In genomic region chr11:76629133-76629852, GRCh38 we compare ENCODE assay signal across 9 cellular contexts. TPM values are rescaled to one million over a fixed set of nuclear protein-coding genes. Genes with fewer than 3 reads are reported as not detected.
DNase-seq lines count a peak whose midpoint lies in the region; ATAC-seq and TF ChIP-seq lines count a peak whose summit lies in the region.
"Had no signal": no experiment of that assay in that cellular context is flagged by ENCODE, and none has a peak within 500 bp of the region (broad histone marks: within the 10 kb centered on the region; RNA-seq: fewer than 3 reads in every experiment).

No MANE protein-coding gene starts in this region.

- H3K27me3 ChIP-seq in HL-60 (ENCODE audit: insufficient read depth, poor library complexity, severe bottlenecking): no peaks in the 10 kb centered on the region

- DNase-seq in HL-60 (ENCODE audit: low read depth in 1 of 2, low spot score in 1 of 2): peak; percentile 59 to 86
- peak; percentile 68 for DNase-seq in activated CD8-positive, alpha-beta memory T cell treated with anti-CD3 and anti-CD28 coated beads, Interleukin-2, amount 50 U/mL, for 48 hours
- peak; percentile 85 for DNase-seq in cardiac septum (ENCODE audit: low spot score)
- DNase-seq in midbrain (lab: John Stamatoyannopoulos, UW): no peak
- no peak for DNase-seq in NCI-H2171 treated with DMSO at 0.1 percent for 48 hours (lab: John Stamatoyannopoulos, UW)
- DNase-seq: SK-N-SH had no signal

- H3K4me3 ChIP-seq in HL-60 (replicated peaks; ENCODE audit: insufficient read depth, low read length) (no peak overlapping the region), skin epidermis (no peak overlapping the region)

- no peak for TF ChIP-seq CTCF in HL-60 (IDR thresholded peaks at IDR 0.05; ENCODE audit: insufficient read depth, low read length)

- ATAC-seq in GM18858 (IDR thresholded peaks at IDR 0.05; ENCODE audit: unreplicated experiment) (no peak), GM21381 (IDR thresholded peaks at IDR 0.05; ENCODE audit: unreplicated experiment) (no peak)

- peak overlapping the region; percentile 46 for H3K27ac ChIP-seq in HL-60 (replicated peaks)
- peak overlapping the region in 19 of 21 experiments; percentile 14 to 95 (median 72) for H3K27ac ChIP-seq in skin epidermis

- intact Hi-C loops in cardiac septum (cut with DNase I): no loop called here

RNA-seq across cellular contexts. Expression of gene LRRC32, which starts 41.3 kb away (rescaled TPM):
- total RNA-seq in cardiac septum: 33.5 TPM

Comparison
In these comparisons a context has a peak if more than half of its experiments do, and no peak if none do; other contexts are left out.
1. DNase-seq: peak in HL-60 (2 of 2), activated CD8-positive, alpha-beta memory T cell treated with anti-CD3 and anti-CD28 coated beads, Interleukin-2, amount 50 U/mL, for 48 hours (single experiment) and cardiac septum (single experiment); none in midbrain (single experiment) and NCI-H2171 treated with DMSO at 0.1 percent for 48 hours (single experiment).